Comparison of ENCODE assay signal across 8 cellular contexts in the genomic region with DNA sequence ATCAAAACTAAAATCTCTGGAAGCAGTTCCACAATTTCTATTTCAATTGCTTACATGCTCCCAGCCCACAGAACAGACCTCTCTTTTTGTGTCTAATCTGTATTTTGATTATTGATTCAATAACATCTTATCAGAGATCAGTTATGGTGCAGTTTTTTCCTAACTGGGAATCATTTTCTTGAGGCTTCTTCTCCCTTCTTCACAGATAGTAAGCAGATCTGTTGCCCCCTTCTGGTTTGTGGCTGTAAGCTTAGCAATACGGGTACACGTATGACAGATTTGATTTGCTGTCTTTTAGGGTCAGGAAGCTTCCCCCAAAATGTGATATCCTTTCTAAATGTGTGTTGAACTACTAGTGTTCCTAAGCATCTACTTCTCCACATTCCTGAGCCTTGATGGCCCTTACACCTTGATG. TPM values are rescaled to one million over a fixed set of nuclear protein-coding genes. Genes with fewer than 3 reads are reported as not detected.
DNase-seq lines count a peak whose midpoint lies in the region; ATAC-seq, FAIRE-seq and TF ChIP-seq lines count a peak whose summit lies in the region.

No MANE protein-coding gene starts in this region.

- H3K27ac ChIP-seq in DND-41 (ENCODE audit: low read length) = no peak overlapping the region
- H3K27ac ChIP-seq in endothelial cell of umbilical vein (ENCODE audit: insufficient read depth, low read depth, low read length) = no peak overlapping the region
- H3K27ac ChIP-seq in osteoblast (ENCODE audit: low read depth, low read length) = peak overlapping the region; percentile 74

- no peaks in the 10 kb centered on the region for H3K9me1 ChIP-seq in endothelial cell of umbilical vein (replicated peaks; ENCODE audit: control insufficient read depth, extremely low read depth, insufficient read depth, low read length)

- no peaks in the 10 kb centered on the region; the same call in 1 of the 2 replicates for H3K79me2 ChIP-seq in DND-41 (ENCODE audit: insufficient read depth, low read length)
- H3K79me2 ChIP-seq in endothelial cell of umbilical vein (ENCODE audit: control insufficient read depth, insufficient read depth, low read length) = peaks cover 4% of the 10 kb centered on the region
- peaks cover 13% of the 10 kb centered on the region for H3K79me2 ChIP-seq in osteoblast (ENCODE audit: insufficient read depth, low read length)

- no peak for TF ChIP-seq POLR2A in endothelial cell of umbilical vein (IDR thresholded peaks at IDR 0.05; ENCODE audit: low read depth, low read length)

- ATAC-seq in DND-41 (ENCODE audit: insufficient read depth, low read depth) (peak; percentile 50; the same call in 1 of the 3 replicates), GM19397 (IDR thresholded peaks at IDR 0.05; ENCODE audit: unreplicated experiment) (no peak), HG02884 (IDR thresholded peaks at IDR 0.05; ENCODE audit: unreplicated experiment) (no peak)

- peaks cover 41% of the 10 kb centered on the region; the same call in 1 of the 2 replicates for H3K36me3 ChIP-seq in DND-41 (ENCODE audit: insufficient read depth, low read length)
- H3K36me3 ChIP-seq in endothelial cell of umbilical vein (ENCODE audit: control insufficient read depth in 2 of 2, extremely low read depth in 1 of 2, insufficient read depth in 2 of 2, low read length in 2 of 2) = no peaks in the 10 kb centered on the region
- no peaks in the 10 kb centered on the region for H3K36me3 ChIP-seq in osteoblast (ENCODE audit: insufficient read depth, low read length)

- H2AFZ ChIP-seq in DND-41 (ENCODE audit: low read depth, low read length) = no peak overlapping the region
- H2AFZ ChIP-seq in endothelial cell of umbilical vein (ENCODE audit: low read depth, low read length) = no peak overlapping the region
- peak overlapping the region; percentile 14 for H2AFZ ChIP-seq in osteoblast (ENCODE audit: low read length)

- H3K27me3 ChIP-seq in DND-41 (ENCODE audit: insufficient read depth, low read length, poor library complexity) (no peaks in the 10 kb centered on the region), endothelial cell of umbilical vein (ENCODE audit: control insufficient read depth in 2 of 2, insufficient read depth in 2 of 2, low read length in 2 of 2) (no peaks in the 10 kb centered on the region), osteoblast (ENCODE audit: insufficient read depth, low read length) (no peaks in the 10 kb centered on the region)

- CTCF ChIA-PET in endothelial cell of umbilical vein (lab: Charles Lee) = interaction anchor here (0.7 to 2.4 kb wide), 32 partner anchors 8 to 498 kb away, joined by 3 to 17 read pairs (median 4); a partner anchor contains a TSS

- FAIRE-seq in endothelial cell of umbilical vein (lab: Jason Lieb, UNC) = no peak

- peak; percentile 42 for TF ChIP-seq CTCF in DND-41 (IDR thresholded peaks at IDR 0.05; ENCODE audit: borderline replicate concordance, extremely low read depth, low read length, poor library complexity, severe bottlenecking)
- peak; percentile 32 to 51 for TF ChIP-seq CTCF in endothelial cell of umbilical vein (IDR thresholded peaks at IDR 0.05; ENCODE audit: extremely low read depth in 1 of 2, insufficient read depth in 1 of 2, low read depth in 1 of 2, low read length in 2 of 2)
- TF ChIP-seq CTCF in osteoblast (IDR thresholded peaks at IDR 0.05; ENCODE audit: extremely low read depth, low read depth, low read length) = peak; percentile 77

- H3K4me2 ChIP-seq in DND-41 (ENCODE audit: insufficient read depth, low read length) = no peak overlapping the region
- H3K4me2 ChIP-seq in endothelial cell of umbilical vein (ENCODE audit: insufficient read depth, low read length) = no peak overlapping the region
- no peak overlapping the region for H3K4me2 ChIP-seq in osteoblast (ENCODE audit: insufficient read depth, low read length)

- intact Hi-C loops in endothelial cell of umbilical vein (cut with micrococcal nuclease) = no loop called here

- H3K9me3 ChIP-seq in DND-41 (ENCODE audit: insufficient read depth, low read length, severe bottlenecking) = no peaks in the 10 kb centered on the region
- H3K9me3 ChIP-seq in endothelial cell of umbilical vein (replicated peaks; ENCODE audit: control insufficient read depth, insufficient read depth, low read length) = no peaks in the 10 kb centered on the region
- H3K9me3 ChIP-seq in osteoblast (ENCODE audit: low read depth, low read length) = no peaks in the 10 kb centered on the region

- dilution Hi-C loops in endothelial cell of umbilical vein (cut with MboI; ENCODE audit: extremely low pct_ligation_motif_present, low sequenced_read_pairs) = no loop called here

- H3K4me1 ChIP-seq in DND-41 (ENCODE audit: insufficient read depth, low read length) (no peaks in the 10 kb centered on the region), endothelial cell of umbilical vein (ENCODE audit: control insufficient read depth, extremely low read depth, insufficient read depth, low read length) (peaks cover 18% of the 10 kb centered on the region), osteoblast (ENCODE audit: insufficient read depth, low read length) (peaks cover 29% of the 10 kb centered on the region)

- no peak overlapping the region for H3K4me3 ChIP-seq in DND-41 (ENCODE audit: low read depth in 1 of 2, low read length in 2 of 2)
- no peak overlapping the region for H3K4me3 ChIP-seq in endothelial cell of umbilical vein (replicated peaks in 1 of 3; ENCODE audit: insufficient read depth in 1 of 3, low read depth in 1 of 3, low read length in 3 of 3)
- H3K4me3 ChIP-seq in osteoblast (ENCODE audit: insufficient read depth, low read length) = no peak overlapping the region

- H4K20me1 ChIP-seq in DND-41 (ENCODE audit: insufficient read depth, low read length) (peaks cover 2% of the 10 kb centered on the region; the same call in 1 of the 2 replicates), endothelial cell of umbilical vein (replicated peaks; ENCODE audit: control insufficient read depth, extremely low read depth, insufficient read depth, low read length) (no peaks in the 10 kb centered on the region), osteoblast (ENCODE audit: insufficient read depth, low read length) (no peaks in the 10 kb centered on the region)

- no peak for DNase-seq in DND-41
- peak; percentile 44 for DNase-seq in NAMALWA (ENCODE audit: low spot score)
- DNase-seq in endothelial cell of umbilical vein (ENCODE audit: low read depth, low spot score) = peak; percentile 60
- peak; percentile 50 for DNase-seq in osteoblast (ENCODE audit: insufficient read length, low spot score, missing footprints)
- no peak for DNase-seq in activated gamma-delta T cell treated with Interleukin-2 at 50 U/mL for 16 hours
- no peak for DNase-seq in NCI-H146 (lab: John Stamatoyannopoulos, UW)

- BruUV-seq in endothelial cell of umbilical vein (replicated peaks; lab: Mats Ljungman, UMichigan) = no TSS peak

- H3K9ac ChIP-seq in DND-41 (ENCODE audit: low read depth, low read length) (no peak overlapping the region), endothelial cell of umbilical vein (replicated peaks; ENCODE audit: extremely low read depth, insufficient read depth, low read length) (no peak overlapping the region)

- POLR2A ChIA-PET in endothelial cell of umbilical vein (lab: Charles Lee) = no interaction called here

TF ChIP-seq in endothelial cell of umbilical vein, 7 proteins besides CTCF, POLR2A, EP300 and RAD21:
- TF ChIP-seq GATA2 (IDR thresholded peaks at IDR 0.05; ENCODE audit: insufficient read depth, insufficient read length, low read depth, low read length) = peak; percentile 20
- TF ChIP-seq, protein P1, sequence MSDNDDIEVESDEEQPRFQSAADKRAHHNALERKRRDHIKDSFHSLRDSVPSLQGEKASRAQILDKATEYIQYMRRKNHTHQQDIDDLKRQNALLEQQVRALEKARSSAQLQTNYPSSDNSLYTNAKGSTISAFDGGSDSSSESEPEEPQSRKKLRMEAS (IDR thresholded peaks at IDR 0.05; ENCODE audit: insufficient read depth, insufficient read length) = no peak
TF ChIP-seq in endothelial cell of umbilical vein: peak in this region for 1.

RNA-seq across cellular contexts. Expression of a gene that starts 39.4 kb away (rescaled TPM):
- total RNA-seq in endothelial cell of umbilical vein (58.0 and 67.1 TPM in 2 replicates), osteoblast (98.1 and 106 TPM in 2 replicates)
- polyA plus RNA-seq in endothelial cell of umbilical vein = 52.3 and 56.0 TPM in 2 replicates
- polyA plus RNA-seq in endothelial cell of umbilical vein (2011; cell fraction: cytosol; rRNA removed) = 60.4 and 61.2 TPM in 2 replicates
- polyA plus RNA-seq in endothelial cell of umbilical vein (2011; cell fraction: nucleus; rRNA removed) = 55.9 and 69.8 TPM in 2 replicates
- 36.8 and 50.1 TPM in 2 replicates for polyA plus RNA-seq in endothelial cell of umbilical vein (2012)
- 65.2 and 132 TPM in 2 replicates for polyA minus RNA-seq in endothelial cell of umbilical vein
- polyA minus RNA-seq in endothelial cell of umbilical vein (2011; cell fraction: cytosol; rRNA and poly(A)+ RNA removed) = 99.1 TPM
- 54.7 and 79.2 TPM in 2 replicates for polyA minus RNA-seq in endothelial cell of umbilical vein (2011; cell fraction: nucleus; rRNA and poly(A)+ RNA removed)

RNA-seq across cellular contexts. Expression of a gene that starts 39.5 kb away (rescaled TPM):
- total RNA-seq in endothelial cell of umbilical vein (6.2 and 6.7 TPM in 2 replicates), osteoblast (8.3 and 9.4 TPM in 2 replicates)
- 4.1 and 4.3 TPM in 2 replicates for polyA plus RNA-seq in endothelial cell of umbilical vein
- polyA plus RNA-seq in endothelial cell of umbilical vein (2011; cell fraction: cytosol; rRNA removed) = 5.0 and 5.2 TPM in 2 replicates
- 9.5 and 11.7 TPM in 2 replicates for polyA plus RNA-seq in endothelial cell of umbilical vein (2011; cell fraction: nucleus; rRNA removed)
- 6.0 and 7.7 TPM in 2 replicates for polyA plus RNA-seq in endothelial cell of umbilical vein (2012)
- polyA minus RNA-seq in endothelial cell of umbilical vein = 4.6 and 7.2 TPM in 2 replicates
- 8.9 TPM for polyA minus RNA-seq in endothelial cell of umbilical vein (2011; cell fraction: cytosol; rRNA and poly(A)+ RNA removed)
- 4.7 and 7.7 TPM in 2 replicates for polyA minus RNA-seq in endothelial cell of umbilical vein (2011; cell fraction: nucleus; rRNA and poly(A)+ RNA removed)

Comparison
In these comparisons a context has a peak if more than half of its experiments do, and no peak if none do; other contexts are left out.
1. DNase-seq: peak in NAMALWA (single experiment), endothelial cell of umbilical vein (single experiment) and osteoblast (single experiment); none in DND-41 (single experiment), activated gamma-delta T cell treated with Interleukin-2 at 50 U/mL for 16 hours (single experiment) and NCI-H146 (single experiment).
2. Peak in every context shown above with its lines, with median percentiles within 50 percentile points of each other: CTCF ChIP-seq.